Comparison of ENCODE assay signal across 23 cellular contexts in the genomic region with DNA sequence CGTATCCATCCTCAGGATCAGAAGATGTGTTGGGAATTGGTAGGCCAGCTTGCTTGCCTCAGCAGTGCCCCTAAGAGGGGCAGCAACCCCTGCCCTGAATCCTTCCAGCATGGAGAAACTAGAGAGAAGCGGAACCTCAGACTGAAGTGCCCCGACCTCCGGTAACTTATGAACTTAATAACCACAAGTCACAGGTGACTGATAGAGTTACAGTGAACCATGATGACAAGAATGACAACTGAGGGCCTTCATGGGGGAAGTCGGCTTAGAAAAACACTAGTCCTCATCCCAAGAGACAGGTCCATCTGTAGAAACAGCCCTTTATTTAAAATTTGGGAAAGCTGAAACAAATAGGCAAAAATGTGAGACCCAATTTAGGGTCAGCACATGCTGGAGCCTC. TPM values are rescaled to one million over a fixed set of nuclear protein-coding genes. Genes with fewer than 3 reads are reported as not detected.
A peak's percentile ranks its signal among the peaks of the same experiment; 100 is the strongest.
DNase-seq lines count a peak whose midpoint lies in the region; ATAC-seq and TF ChIP-seq lines count a peak whose summit lies in the region.
"Had no signal": no experiment of that assay in that cellular context is flagged by ENCODE, and none has a peak within 500 bp of the region (broad histone marks: within the 10 kb centered on the region; RNA-seq: fewer than 3 reads in every experiment).

No MANE protein-coding gene starts in this region.

- no peak overlapping the region for H3K27ac ChIP-seq in DOHH2 (ENCODE audit: low read depth, low read length)
- no peak overlapping the region for H3K27ac ChIP-seq in ovary
- no peak overlapping the region for H3K27ac ChIP-seq in adrenal gland
- H3K27ac ChIP-seq: BLaER1 had no signal

- H3K27me3 Mint-ChIP-seq in WTC11 (ENCODE audit: low read depth) (no peaks in the 10 kb centered on the region), memory B cell (peaks cover 5% of the 10 kb centered on the region)
- H3K27me3 Mint-ChIP-seq in stimulated activated memory B cell treated with anti-CD40 and anti-IgM and Interleukin-4, amounts not matched to agents 10 μg/mL and 1 μg/mL and 100 μg/mL, for 72 hours = peaks cover 17% of the 10 kb centered on the region
- peaks cover 20% of the 10 kb centered on the region for H3K27me3 Mint-ChIP-seq in activated T-helper 17 cell treated with anti-CD3 and anti-CD28 coated beads, Interleukin-2, amount 50 U/mL, for 72 hours

- intact Hi-C loops in ovary (cut with DNase I) = no loop called here
- intact Hi-C loops in adrenal gland (cut with DNase I) = no loop called here

- no peak for TF ChIP-seq POLR2A in ovary (IDR thresholded peaks at IDR 0.05)
- no peak for TF ChIP-seq POLR2A in adrenal gland (IDR thresholded peaks at IDR 0.05)

- H3K9me3 ChIP-seq in DOHH2 (ENCODE audit: control insufficient read depth, insufficient read depth, low read length) = no peaks in the 10 kb centered on the region
- no peaks in the 10 kb centered on the region for H3K9me3 ChIP-seq in ovary
- H3K9me3 ChIP-seq in adrenal gland (replicated peaks in 1 of 3) = no peaks in the 10 kb centered on the region
- H3K9me3 ChIP-seq: BE2C, BLaER1 had no signal

- H3K4me1 Mint-ChIP-seq in WTC11 (no peaks in the 10 kb centered on the region), memory B cell (peaks cover 11% of the 10 kb centered on the region)
- H3K4me1 Mint-ChIP-seq in stimulated activated memory B cell treated with anti-CD40 and anti-IgM and Interleukin-4, amounts not matched to agents 10 μg/mL and 1 μg/mL and 100 μg/mL, for 72 hours = peaks cover 17% of the 10 kb centered on the region
- no peaks in the 10 kb centered on the region for H3K4me1 Mint-ChIP-seq in activated T-helper 17 cell treated with anti-CD3 and anti-CD28 coated beads, Interleukin-2, amount 50 U/mL, for 72 hours
- H3K4me1 Mint-ChIP-seq: CD4-positive, alpha-beta memory T cell; CD4-positive, CD25-positive, alpha-beta regulatory T cell; CD8-positive, alpha-beta memory T cell had no signal

- no peaks in the 10 kb centered on the region for H3K79me2 ChIP-seq in DOHH2 (ENCODE audit: control insufficient read depth, low read length)

- POLR2A ChIA-PET in WTC11 (lab: Charles Lee) = no interaction called here

- no peaks in the 10 kb centered on the region for H3K9me2 ChIP-seq in DOHH2 (replicated peaks; ENCODE audit: control insufficient read depth, low read length)

- CTCF ChIA-PET in WTC11 (lab: Charles Lee) = no interaction called here

- peaks cover 15% of the 10 kb centered on the region for H3K4me1 ChIP-seq in DOHH2 (ENCODE audit: control insufficient read depth, low read length)
- no peaks in the 10 kb centered on the region for H3K4me1 ChIP-seq in ovary (ENCODE audit: insufficient read depth)
- H3K4me1 ChIP-seq in adrenal gland (replicated peaks in 1 of 2) = peaks cover 0 to 13% of the 10 kb centered on the region in 2 donors
- H3K4me1 ChIP-seq: BE2C, BLaER1 had no signal

- H3K27me3 ChIP-seq in DOHH2 (ENCODE audit: control insufficient read depth, low read length) (0 out of 2 replicates have a peak, but pooled peaks cover 5% of the 10 kb centered on the region), ovary (no peaks in the 10 kb centered on the region), adrenal gland (no peaks in the 10 kb centered on the region)
- H3K27me3 ChIP-seq: BE2C, BLaER1 had no signal

- TF ChIP-seq CTCF in DOHH2 (IDR thresholded peaks at IDR 0.05; ENCODE audit: low read depth, low read length, poor library complexity, severe bottlenecking) (no peak), WTC11 (IDR thresholded peaks at IDR 0.05) (no peak), ovary (IDR thresholded peaks at IDR 0.05) (no peak), adrenal gland (IDR thresholded peaks at IDR 0.05) (no peak)

- H3K4me3 Mint-ChIP-seq in WTC11 (no peak overlapping the region), memory B cell (no peak overlapping the region)
- no peak overlapping the region for H3K4me3 Mint-ChIP-seq in stimulated activated memory B cell treated with anti-CD40 and anti-IgM and Interleukin-4, amounts not matched to agents 10 μg/mL and 1 μg/mL and 100 μg/mL, for 72 hours
- no peak overlapping the region for H3K4me3 Mint-ChIP-seq in activated T-helper 17 cell treated with anti-CD3 and anti-CD28 coated beads, Interleukin-2, amount 50 U/mL, for 72 hours
- H3K4me3 Mint-ChIP-seq: CD14-positive monocyte; CD4-positive, alpha-beta memory T cell; CD4-positive, CD25-positive, alpha-beta regulatory T cell had no signal

- peaks cover 11% of the 10 kb centered on the region for H3K36me3 Mint-ChIP-seq in WTC11
- no peaks in the 10 kb centered on the region for H3K36me3 Mint-ChIP-seq in memory B cell
- H3K36me3 Mint-ChIP-seq in stimulated activated memory B cell treated with anti-CD40 and anti-IgM and Interleukin-4, amounts not matched to agents 10 μg/mL and 1 μg/mL and 100 μg/mL, for 72 hours = no peaks in the 10 kb centered on the region
- H3K36me3 Mint-ChIP-seq in activated T-helper 17 cell treated with anti-CD3 and anti-CD28 coated beads, Interleukin-2, amount 50 U/mL, for 72 hours (ENCODE audit: low read depth) = no peaks in the 10 kb centered on the region
- H3K36me3 Mint-ChIP-seq: CD4-positive, alpha-beta memory T cell; CD4-positive, CD25-positive, alpha-beta regulatory T cell; CD8-positive, alpha-beta memory T cell had no signal

- H3K36me3 ChIP-seq in DOHH2 (ENCODE audit: control insufficient read depth, low read length) (no peaks in the 10 kb centered on the region), ovary (no peaks in the 10 kb centered on the region), adrenal gland (replicated peaks in 1 of 2) (peaks cover 0 to 66% of the 10 kb centered on the region in 2 donors)
- H3K36me3 ChIP-seq: BE2C, BLaER1 had no signal

- DNase-seq in WTC11 (ENCODE audit: low spot score) = no peak
- DNase-seq in memory B cell (ENCODE audit: low spot score in 2 of 2) = no peak
- no peak for DNase-seq in ovary
- no peak for DNase-seq in adrenal gland
- DNase-seq in SKM-1 (lab: John Stamatoyannopoulos, UW; ENCODE audit: unreplicated experiment) = no peak
- DNase-seq: 8988T; BE2C; C1 segment of cervical spinal cord; CD4-positive, alpha-beta memory T cell; CD4-positive, CD25-positive, alpha-beta regulatory T cell; CD8-positive, alpha-beta memory T cell; COR-L47; DMS 273 treated with DMSO at 0.1 percent for 48 hours; DMS153; DMS53; DMS79; DND-41; GF-D8 had no signal

- peaks cover 9% of the 10 kb centered on the region for H3K9me3 Mint-ChIP-seq in WTC11
- no peaks in the 10 kb centered on the region for H3K9me3 Mint-ChIP-seq in memory B cell
- peaks cover 2% of the 10 kb centered on the region for H3K9me3 Mint-ChIP-seq in stimulated activated memory B cell treated with anti-CD40 and anti-IgM and Interleukin-4, amounts not matched to agents 10 μg/mL and 1 μg/mL and 100 μg/mL, for 72 hours
- H3K9me3 Mint-ChIP-seq in activated T-helper 17 cell treated with anti-CD3 and anti-CD28 coated beads, Interleukin-2, amount 50 U/mL, for 72 hours = no peaks in the 10 kb centered on the region
- H3K9me3 Mint-ChIP-seq: CD4-positive, alpha-beta memory T cell; CD4-positive, CD25-positive, alpha-beta regulatory T cell had no signal

- no peak for ATAC-seq in WTC11
- peak; percentile 71 for ATAC-seq in memory B cell (ENCODE audit: low read depth)
- peak; percentile 61 for ATAC-seq in stimulated activated memory B cell treated with anti-CD40 and anti-IgM and Interleukin-4, amounts not matched to agents 10 μg/mL and 1 μg/mL and 100 μg/mL, for 72 hours
- ATAC-seq in activated T-helper 17 cell treated with anti-CD3 and anti-CD28 coated beads, Interleukin-2, amount 50 U/mL, for 72 hours (replicated peaks) = no peak

- WGBS in ovary, 3 donors = 78 to 94% (median 86%) methylated on average over 5 of the region's 5 CpGs
- WGBS in adrenal gland, 4 donors = 62 to 88% (median 78%) methylated on average over 4 to 5 of the region's 5 CpGs

- H3K4me3 ChIP-seq in DOHH2 (ENCODE audit: low read length) (no peak overlapping the region), ovary (no peak overlapping the region), adrenal gland (no peak overlapping the region)
- H3K4me3 ChIP-seq: BLaER1 had no signal

- TF ChIP-seq EP300 in ovary (IDR thresholded peaks at IDR 0.05) = no peak

- peak overlapping the region; percentile 12; the same call in 1 of the 2 replicates for H3K27ac Mint-ChIP-seq in WTC11
- no peak overlapping the region for H3K27ac Mint-ChIP-seq in memory B cell
- no peak overlapping the region for H3K27ac Mint-ChIP-seq in stimulated activated memory B cell treated with anti-CD40 and anti-IgM and Interleukin-4, amounts not matched to agents 10 μg/mL and 1 μg/mL and 100 μg/mL, for 72 hours
- no peak overlapping the region for H3K27ac Mint-ChIP-seq in activated T-helper 17 cell treated with anti-CD3 and anti-CD28 coated beads, Interleukin-2, amount 50 U/mL, for 72 hours
- H3K27ac Mint-ChIP-seq: CD4-positive, alpha-beta memory T cell; CD4-positive, CD25-positive, alpha-beta regulatory T cell; CD8-positive, alpha-beta memory T cell had no signal

- H3F3A ChIP-seq in DOHH2 (ENCODE audit: control insufficient read depth, insufficient read depth) = no peaks in the 10 kb centered on the region

- peak overlapping the region; percentile 30 for H3K4me2 ChIP-seq in DOHH2 (ENCODE audit: low read length)
- H3K4me2 ChIP-seq: BLaER1 had no signal

- no peaks in the 10 kb centered on the region for H4K20me1 ChIP-seq in DOHH2 (ENCODE audit: control insufficient read depth, insufficient read depth, low read depth, low read length)
- H4K20me1 ChIP-seq: BLaER1 had no signal

RNA-seq across cellular contexts. Expression of gene TMEM87B, which starts 42.5 kb away (rescaled TPM):
- total RNA-seq in WTC11 (2021) (9.0 to 12.5 TPM (median 10.6 TPM) in 3 replicates), ovary (10 to 100 TPM; 11.0 to 23.8 (median 13.2) TPM), adrenal gland (10 to 100 TPM; 21.5 to 37.5 (median 33.3) TPM)
- total RNA-seq in activated T-helper 17 cell treated with anti-CD3 and anti-CD28 coated beads, Interleukin-2, amount 50 U/mL, for 72 hours = 10 to 100 TPM; 19.9 to 27.7 TPM
- polyA plus RNA-seq in ovary (10 to 100 TPM in 1 of 2 donors, 1 to 10 TPM in 1; 7.1 to 18.4 TPM), adrenal gland (10 to 100 TPM in 2 of 3 donors, 1 to 10 TPM in 1; 8.9 to 28.3 (median 13.5) TPM)

Comparison
In these comparisons a context has a peak if more than half of its experiments do, and no peak if none do; other contexts are left out.
1. ATAC-seq: peak in memory B cell (single experiment) and stimulated activated memory B cell treated with anti-CD40 and anti-IgM and Interleukin-4, amounts not matched to agents 10 μg/mL and 1 μg/mL and 100 μg/mL, for 72 hours (single experiment); none in WTC11 (single experiment) and activated T-helper 17 cell treated with anti-CD3 and anti-CD28 coated beads, Interleukin-2, amount 50 U/mL, for 72 hours (single experiment).